10 cellular contexts compared by ENCODE assay signal in genomic region chr9:136995772-136996308, GRCh38. TPM values are rescaled to one million over a fixed set of nuclear protein-coding genes. Genes with fewer than 3 reads are reported as not detected.
DNase-seq lines count a peak whose midpoint lies in the region; ATAC-seq and TF ChIP-seq lines count a peak whose summit lies in the region.
"Had no signal": no experiment of that assay in that cellular context is flagged by ENCODE, and none has a peak within 500 bp of the region (broad histone marks: within the 10 kb centered on the region; RNA-seq: fewer than 3 reads in every experiment).

No MANE protein-coding gene starts in this region.

- no peak for ATAC-seq in activated B cell treated with CpG ODN at 0.5 μM for 24 hours (ENCODE audit: low read depth)

- TF ChIP-seq CTCF in DOHH2 (IDR thresholded peaks at IDR 0.05; ENCODE audit: low read depth, low read length, poor library complexity, severe bottlenecking) (no peak), activated B cell treated with CpG ODN at 0.5 μM for 24 hours (IDR thresholded peaks at IDR 0.05) (no peak)

- intact Hi-C loops in activated B cell treated with CpG ODN at 0.5 μM for 24 hours (cut with micrococcal nuclease) = no loop called here

- H3K9me3 Mint-ChIP-seq in activated B cell treated with CpG ODN at 0.5 μM for 24 hours = no peaks in the 10 kb centered on the region

- CTCF ChIA-PET in activated B cell treated with CpG ODN at 0.5 μM for 24 hours (lab: Charles Lee) = interaction anchor here (1.0 to 2.9 kb wide), 3 partner anchors 33 to 48 kb away, joined by 3 to 11 read pairs (median 8); no protein-coding TSS in a partner anchor

- DNase-seq in activated B cell treated with CpG ODN at 0.5 μM for 24 hours = no peak
- peak; percentile 47 for DNase-seq in medulla oblongata (ENCODE audit: extremely low spot score)
- DNase-seq in iPS-NIHi7 (ENCODE audit: extremely low spot score) = no peak
- DNase-seq in effector CD8-positive, alpha-beta T cell (lab: John Stamatoyannopoulos, UW) = no peak
- no peak for DNase-seq in NCI-H524 treated with DMSO at 0.1 percent for 48 hours (lab: John Stamatoyannopoulos, UW)
- DNase-seq in SIG-M5 (lab: John Stamatoyannopoulos, UW) = no peak
- DNase-seq: NCI-H2081 treated with DMSO at 0.1 percent for 48 hours had no signal

- peak overlapping the region; percentile 38 for H3K4me2 ChIP-seq in DOHH2 (ENCODE audit: low read length)

- no peak overlapping the region; the same call in 1 of the 2 replicates for H3K27ac ChIP-seq in ACC112 (ENCODE audit: low read depth, low read length)
- H3K27ac ChIP-seq in DOHH2 (ENCODE audit: low read depth, low read length) = no peak overlapping the region

- H3K27me3 Mint-ChIP-seq in activated B cell treated with CpG ODN at 0.5 μM for 24 hours = no peaks in the 10 kb centered on the region

- H3K36me3 Mint-ChIP-seq in activated B cell treated with CpG ODN at 0.5 μM for 24 hours (ENCODE audit: low read depth) = peaks cover 7% of the 10 kb centered on the region

- H3K4me1 Mint-ChIP-seq in activated B cell treated with CpG ODN at 0.5 μM for 24 hours = peaks cover 68% of the 10 kb centered on the region

- H3K4me1 ChIP-seq in ACC112 (ENCODE audit: control insufficient read depth, insufficient read depth, low read length, unreplicated experiment) = peaks cover 37% of the 10 kb centered on the region
- H3K4me1 ChIP-seq in DOHH2 (ENCODE audit: control insufficient read depth, low read length) = peaks cover 42% of the 10 kb centered on the region

- H3K27ac Mint-ChIP-seq in activated B cell treated with CpG ODN at 0.5 μM for 24 hours = peak overlapping the region; percentile 18

- peak overlapping the region; percentile 15 for H3K4me3 Mint-ChIP-seq in activated B cell treated with CpG ODN at 0.5 μM for 24 hours

- POLR2A ChIA-PET in activated B cell treated with CpG ODN at 0.5 μM for 24 hours (lab: Charles Lee) = interaction anchor here (0.5 to 2.0 kb wide), 8 partner anchors 10 to 268 kb away, joined by 3 to 7 read pairs (median 3); partner anchors contain the start of genes ABCA2 and EDF1

- H3K4me3 ChIP-seq in ACC112 (ENCODE audit: low read depth, low read length) (peak overlapping the region; percentile 18), DOHH2 (ENCODE audit: low read length) (no peak overlapping the region)

- H3K27me3 ChIP-seq in ACC112 (ENCODE audit: insufficient read depth, low read length) (no peaks in the 10 kb centered on the region), DOHH2 (ENCODE audit: control insufficient read depth, low read length) (peaks cover 28% of the 10 kb centered on the region)

- no peaks in the 10 kb centered on the region for H3K9me2 ChIP-seq in DOHH2 (replicated peaks; ENCODE audit: control insufficient read depth, low read length)

- no peaks in the 10 kb centered on the region for H3K9me3 ChIP-seq in DOHH2 (ENCODE audit: control insufficient read depth, insufficient read depth, low read length)

- no peaks in the 10 kb centered on the region for H3K36me3 ChIP-seq in ACC112 (ENCODE audit: insufficient read depth, low read length)
- H3K36me3 ChIP-seq in DOHH2 (ENCODE audit: control insufficient read depth, low read length) = peaks cover 8% of the 10 kb centered on the region

- H3K79me2 ChIP-seq in ACC112 (ENCODE audit: control insufficient read depth, insufficient read depth, low read length, unreplicated experiment) = peaks cover 11% of the 10 kb centered on the region
- peaks cover 10% of the 10 kb centered on the region for H3K79me2 ChIP-seq in DOHH2 (ENCODE audit: control insufficient read depth, low read length)

- peaks cover 7% of the 10 kb centered on the region; the same call in 1 of the 2 replicates for H4K20me1 ChIP-seq in DOHH2 (ENCODE audit: control insufficient read depth, insufficient read depth, low read depth, low read length)

- H3F3A ChIP-seq in DOHH2 (ENCODE audit: control insufficient read depth, insufficient read depth) = no peaks in the 10 kb centered on the region

- H2AFZ ChIP-seq in ACC112 (ENCODE audit: low read length, unreplicated experiment) = no peak overlapping the region

RNA-seq across cellular contexts. Expression of gene CLIC3, which starts 0.5 kb away (rescaled TPM):
- not detected in 2 replicates for total RNA-seq in activated B cell treated with CpG ODN at 0.5 μM for 24 hours

RNA-seq across cellular contexts. Expression of gene PAXX, which starts 3.6 kb away (rescaled TPM):
- total RNA-seq in activated B cell treated with CpG ODN at 0.5 μM for 24 hours = 43.4 and 47.8 TPM in 2 replicates

RNA-seq across cellular contexts. Expression of gene LCNL1, which starts 13.0 kb away (rescaled TPM):
- total RNA-seq in activated B cell treated with CpG ODN at 0.5 μM for 24 hours = not detected in 2 replicates
- total RNA-seq: glomerular endothelial cell had no signal

RNA-seq across cellular contexts. Expression of gene PTGDS, which starts 18.5 kb away (rescaled TPM):
- not detected in 2 replicates for total RNA-seq in activated B cell treated with CpG ODN at 0.5 μM for 24 hours
- total RNA-seq: glomerular endothelial cell had no signal

RNA-seq across cellular contexts. Expression of gene ABCA2, which starts 32.2 kb away (rescaled TPM):
- 4.5 and 7.5 TPM in 2 replicates for total RNA-seq in activated B cell treated with CpG ODN at 0.5 μM for 24 hours
